9 cellular contexts compared by ENCODE assay signal in genomic region chr11:129143335-129143734, GRCh38. TPM values are rescaled to one million over a fixed set of nuclear protein-coding genes. Genes with fewer than 3 reads are reported as not detected.
A peak's percentile ranks its signal among the peaks of the same experiment; 100 is the strongest.
DNase-seq lines count a peak whose midpoint lies in the region; ATAC-seq, FAIRE-seq and TF ChIP-seq lines count a peak whose summit lies in the region.
"Had no signal": no experiment of that assay in that cellular context is flagged by ENCODE, and none has a peak within 500 bp of the region (broad histone marks: within the 10 kb centered on the region; RNA-seq: fewer than 3 reads in every experiment).

No MANE protein-coding gene starts in this region.

- H3K9me3 ChIP-seq in kidney (ENCODE audit: control insufficient read depth in 1 of 2, low read length in 2 of 2) (no peaks in the 10 kb centered on the region), thoracic aorta (no peaks in the 10 kb centered on the region)

- H3K4me1 ChIP-seq in kidney (ENCODE audit: control insufficient read depth in 1 of 2, insufficient read depth in 1 of 2, low read depth in 1 of 2, low read length in 2 of 2) = no peaks in the 10 kb centered on the region
- peaks cover 6 to 7% of the 10 kb centered on the region in 2 donors for H3K4me1 ChIP-seq in thoracic aorta (ENCODE audit: control insufficient read depth in 1 of 2, low read depth in 2 of 2)

- DNase-seq in HT-29 (ENCODE audit: low spot score) (peak; percentile 99), astrocyte of the spinal cord (ENCODE audit: low read depth, low spot score) (peak; percentile 100), kidney (peak; percentile 91), thoracic aorta (ENCODE audit: low spot score) (peak; percentile 89), NCI-H1436 (lab: John Stamatoyannopoulos, UW) (no peak)
- no peak for DNase-seq in activated T-cell treated with anti-CD3 and anti-CD28 coated beads, Interleukin-2, amount 50 U/mL, for 1 hour

- no peak overlapping the region for H3K4me3 ChIP-seq in astrocyte of the spinal cord (ENCODE audit: low read depth, low read length)
- no peak overlapping the region for H3K4me3 ChIP-seq in kidney (ENCODE audit: low read length in 2 of 2)
- no peak overlapping the region for H3K4me3 ChIP-seq in thoracic aorta

- peak; percentile 90 for ATAC-seq in thoracic aorta (ENCODE audit: insufficient number of reproducible peaks, low FRiP score, low read depth)
- no peak for ATAC-seq in HG03108 (IDR thresholded peaks at IDR 0.05; ENCODE audit: unreplicated experiment)
- no peak for ATAC-seq in HG02798 (IDR thresholded peaks at IDR 0.05; ENCODE audit: poor library complexity, unreplicated experiment)

- FAIRE-seq in kidney (lab: Jason Lieb, UNC) = no peak

- intact Hi-C loops in kidney (cut with DNase I) = no loop called here

- in situ Hi-C loops in astrocyte of the spinal cord (cut with HindIII; ENCODE audit: low sequenced_read_pairs) = no loop called here

- H3K27me3 ChIP-seq in thoracic aorta (replicated peaks; ENCODE audit: insufficient read depth) = no peaks in the 10 kb centered on the region

- H3K27ac ChIP-seq in kidney (ENCODE audit: low read depth in 2 of 2, low read length in 2 of 2) (no peak overlapping the region), thoracic aorta (no peak overlapping the region)
- H3K27ac ChIP-seq: KMS-11 had no signal

- TF ChIP-seq CTCF in astrocyte of the spinal cord (IDR thresholded peaks at IDR 0.05; ENCODE audit: low read depth, low read length) (no peak), kidney (IDR thresholded peaks at IDR 0.05; ENCODE audit: borderline replicate concordance, extremely low read depth, insufficient read depth) (no peak), thoracic aorta (IDR thresholded peaks at IDR 0.05) (no peak)

- no peaks in the 10 kb centered on the region for H3K36me3 ChIP-seq in kidney (ENCODE audit: control insufficient read depth in 1 of 2, insufficient read depth in 2 of 2, low read length in 2 of 2)
- no peaks in the 10 kb centered on the region for H3K36me3 ChIP-seq in thoracic aorta

- H3K9ac ChIP-seq in kidney (ENCODE audit: low read length in 2 of 2) = no peak overlapping the region
- H3K9ac ChIP-seq: KMS-11 had no signal

RNA-seq across cellular contexts. Expression of gene ARHGAP32, which starts 48.8 kb away (rescaled TPM):
- 44.2 and 48.2 TPM in 2 replicates for total RNA-seq in HT-29 (2014; rRNA removed; shearing (Covaris generic))
- 30.8 TPM for total RNA-seq in kidney
- polyA plus RNA-seq in kidney (ENCODE audit: insufficient read depth, low read depth, low replicate concordance) = 2.1 TPM
- 10 to 100 TPM in 1 of 2 donors, 1 to 10 TPM in 1; 7.9 to 13.8 TPM for total RNA-seq in thoracic aorta

Comparison
In these comparisons a context has a peak if more than half of its experiments do, and no peak if none do; other contexts are left out.
1. DNase-seq: peak in HT-29 (single experiment), astrocyte of the spinal cord (single experiment), kidney (single experiment) and thoracic aorta (single experiment); none in activated T-cell treated with anti-CD3 and anti-CD28 coated beads, Interleukin-2, amount 50 U/mL, for 1 hour (single experiment) and NCI-H1436 (single experiment).